8 cellular contexts compared by ENCODE assay signal in the genomic region with DNA sequence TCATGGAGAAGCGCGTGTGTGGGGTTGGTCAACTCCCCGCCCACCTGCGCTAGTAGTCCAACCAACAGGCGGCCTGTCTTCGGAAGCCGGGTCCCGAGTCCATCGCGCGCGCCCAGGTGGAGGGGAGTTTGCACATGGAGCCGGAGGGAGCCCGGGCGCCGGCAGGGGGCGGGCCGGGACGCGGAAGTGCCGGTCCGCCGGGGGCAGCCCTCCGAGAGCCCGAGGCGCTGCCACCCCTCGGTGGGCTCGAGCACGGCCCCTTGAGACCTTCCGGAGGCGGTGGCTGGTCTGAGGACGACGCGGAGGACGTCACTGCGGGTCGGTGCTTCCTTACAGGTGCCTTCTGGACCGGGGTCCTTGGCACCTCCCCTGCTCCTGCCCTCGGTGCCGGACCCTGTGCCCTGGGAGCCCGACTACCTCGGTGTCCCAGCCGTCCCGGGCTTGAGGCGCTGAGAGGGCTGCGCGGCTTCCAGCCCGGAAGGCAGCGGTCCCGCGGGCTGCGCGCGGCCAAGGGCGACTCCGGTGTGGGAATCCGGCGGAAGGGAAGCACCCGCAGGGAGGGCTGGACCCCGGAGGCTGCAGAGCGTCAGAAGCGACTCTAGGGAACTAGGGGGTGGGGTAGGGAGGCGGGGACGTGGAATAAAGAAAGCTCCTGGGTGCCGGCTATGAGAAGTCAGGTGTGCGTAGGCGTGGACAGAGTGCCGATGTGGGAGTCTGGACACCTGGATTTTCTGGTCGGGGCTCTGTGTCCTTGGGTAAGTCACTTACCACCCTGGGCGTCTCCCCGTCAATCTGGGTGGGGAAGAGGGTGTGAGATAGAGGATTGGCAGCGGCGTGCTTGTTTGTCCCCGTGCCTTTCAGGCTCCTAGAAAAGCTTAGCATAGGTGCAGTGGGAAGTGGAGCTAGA.
DNase-seq lines count a peak whose midpoint lies in the region; ATAC-seq and TF ChIP-seq lines count a peak whose summit lies in the region.

No MANE protein-coding gene starts in this region.

- ATAC-seq in GM18861 (IDR thresholded peaks at IDR 0.05; ENCODE audit: unreplicated experiment): no peak

- POLR2A ChIA-PET in GM10248 (lab: Yijun Ruan, JAX): no interaction called here

- H3K4me1 ChIP-seq in endocrine pancreas (ENCODE audit: control insufficient read depth, insufficient read depth, low read length): peaks cover 15% of the 10 kb centered on the region

- H3K4me2 ChIP-seq in neural cell (ENCODE audit: low read length): peak overlapping the region; percentile 79

- no peaks in the 10 kb centered on the region for H3K9me2 ChIP-seq in neural cell (ENCODE audit: insufficient read depth, low read length)

- H3K36me3 ChIP-seq in endocrine pancreas (ENCODE audit: control insufficient read depth, insufficient read depth, low read length): no peaks in the 10 kb centered on the region
- no peaks in the 10 kb centered on the region for H3K36me3 ChIP-seq in neural cell (ENCODE audit: insufficient read depth, low read length)

- peak; percentile 81 for DNase-seq in ELF-1 (ENCODE audit: low read depth, low spot score)
- peak; percentile 75 for DNase-seq in NCI-H2107 (lab: John Stamatoyannopoulos, UW)
- DNase-seq in GM10248 (ENCODE audit: extremely low spot score): no peak
- DNase-seq in RKO (ENCODE audit: low spot score): no peak
- DNase-seq in globus pallidus (ENCODE audit: low spot score): no peak

- no peak for TF ChIP-seq EP300 in neural cell (conservative IDR thresholded peaks at IDR 0.05; ENCODE audit: poor library complexity, severe bottlenecking)

- no peaks in the 10 kb centered on the region for H3K79me2 ChIP-seq in neural cell (replicated peaks; ENCODE audit: insufficient read depth, low read length)

- H3K9me3 ChIP-seq in endocrine pancreas (ENCODE audit: control insufficient read depth, low read length): no peaks in the 10 kb centered on the region
- H3K9me3 ChIP-seq in neural cell (ENCODE audit: low read length): peaks cover 11% of the 10 kb centered on the region

- no peaks in the 10 kb centered on the region for H3F3A ChIP-seq in neural cell (ENCODE audit: insufficient read depth, low read length, poor library complexity, severe bottlenecking)

- CTCF ChIA-PET in GM10248 (lab: Yijun Ruan, JAX): no interaction called here

- peak; percentile 29 for TF ChIP-seq RAD21 in neural cell (conservative IDR thresholded peaks at IDR 0.05)

- H4K20me1 ChIP-seq in neural cell (ENCODE audit: insufficient read depth): no peaks in the 10 kb centered on the region

- H3K27ac ChIP-seq in neural cell (ENCODE audit: low read length): no peak overlapping the region

- peak overlapping the region; percentile 55 for H3K9ac ChIP-seq in endocrine pancreas (ENCODE audit: control insufficient read depth, insufficient read depth, low read length)
- peak overlapping the region; percentile 35 for H3K9ac ChIP-seq in neural cell (ENCODE audit: low read length)

- H2AFZ ChIP-seq in neural cell (ENCODE audit: low read depth, low read length): peak overlapping the region; percentile 11

- TF ChIP-seq CTCF in neural cell (IDR thresholded peaks at IDR 0.05; ENCODE audit: poor library complexity, severe bottlenecking) (peak; percentile 73), GM10248 (IDR thresholded peaks at IDR 0.05; ENCODE audit: control extremely low read depth, extremely low read depth, low read depth, missing control alignments) (no peak)

- peak overlapping the region; percentile 84 for H3K4me3 ChIP-seq in endocrine pancreas (ENCODE audit: control insufficient read depth, insufficient read depth, low read length)
- H3K4me3 ChIP-seq in neural cell (ENCODE audit: low read length): peak overlapping the region; percentile 70

- H3K27me3 ChIP-seq in endocrine pancreas (ENCODE audit: control insufficient read depth, insufficient read depth, low read length) (no peaks in the 10 kb centered on the region), neural cell (ENCODE audit: insufficient read depth, low read depth, low read length) (peaks cover 72% of the 10 kb centered on the region)

TF ChIP-seq in neural cell, 6 proteins besides CTCF, POLR2A, EP300 and RAD21:
- TF ChIP-seq POLR2AphosphoS5 (IDR thresholded peaks at IDR 0.05) (no peak), TAF1 (IDR thresholded peaks at IDR 0.05; ENCODE audit: low read depth) (no peak)

Comparison
In these comparisons a context has a peak if more than half of its experiments do, and no peak if none do; other contexts are left out.
1. DNase-seq: peak in ELF-1 (single experiment) and NCI-H2107 (single experiment); none in GM10248 (single experiment), RKO (single experiment) and globus pallidus (single experiment).